In the genomic region with DNA sequence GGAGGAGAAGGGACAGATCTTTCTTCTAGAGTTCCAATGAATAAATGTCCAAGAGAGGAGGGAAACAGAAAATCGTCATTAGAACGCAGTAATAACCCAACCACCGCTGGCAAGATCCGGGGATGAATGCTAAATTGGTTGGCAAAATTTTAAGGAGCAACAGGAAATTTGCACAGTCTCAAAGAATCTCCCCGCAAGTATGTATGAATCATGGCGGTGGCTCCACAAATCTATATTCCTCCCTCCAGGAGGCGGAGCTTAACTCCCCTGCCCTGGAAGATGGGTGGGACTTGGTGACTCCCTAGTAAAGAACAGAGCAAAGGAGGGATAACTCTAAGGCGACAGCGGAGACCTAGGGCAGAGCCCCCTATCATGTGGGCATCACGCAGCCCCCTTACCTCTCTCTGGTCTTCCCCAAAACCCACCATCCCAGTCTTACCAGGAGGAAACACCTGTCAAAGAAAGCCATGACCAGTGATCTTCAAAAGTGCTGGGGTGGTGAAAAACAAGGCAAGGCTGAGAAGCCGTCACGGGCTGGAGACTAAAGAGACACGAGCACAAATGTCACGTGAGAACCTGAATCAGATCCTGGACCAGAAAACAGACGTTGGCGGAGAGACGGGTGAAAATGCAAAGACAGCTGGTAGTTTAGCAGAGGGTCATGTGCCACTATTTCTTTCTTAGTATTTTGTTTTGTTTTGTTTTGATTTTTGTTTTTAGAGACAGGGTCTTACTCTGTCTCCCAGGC, we compare ENCODE assay signal across 10 cellular contexts.
DNase-seq lines count a peak whose midpoint lies in the region; ATAC-seq, FAIRE-seq and TF ChIP-seq lines count a peak whose summit lies in the region.
"Had no signal": no experiment of that assay in that cellular context is flagged by ENCODE, and none has a peak within 500 bp of the region (broad histone marks: within the 10 kb centered on the region; RNA-seq: fewer than 3 reads in every experiment).

No MANE protein-coding gene starts in this region.

- FAIRE-seq in GM12891 (lab: Jason Lieb, UNC) = no peak

- TF ChIP-seq EP300 in SK-N-SH (IDR thresholded peaks at IDR 0.05; ENCODE audit: borderline replicate concordance in 1 of 2, low read depth in 1 of 2, low read length in 1 of 2) = no peak; a peak in 1 of 4 replicates

- no peak for TF ChIP-seq RAD21 in SK-N-SH (IDR thresholded peaks at IDR 0.05; ENCODE audit: low read length)

- TF ChIP-seq POLR2A in GM12891 (IDR thresholded peaks at IDR 0.05; ENCODE audit: low read depth, low read length) = no peak

- peak overlapping the region; percentile 43 to 98 for H3K27ac ChIP-seq in SK-N-SH (ENCODE audit: low read depth in 2 of 2, low read length in 1 of 2)
- H3K27ac ChIP-seq in fibroblast of lung (ENCODE audit: insufficient read depth, low read length) = peak overlapping the region; percentile 93
- H3K27ac ChIP-seq in rectal smooth muscle tissue (ENCODE audit: low read depth, low read length) = peak overlapping the region; percentile 30

- H3K36me3 ChIP-seq in SK-N-SH (replicated peaks in 1 of 2; ENCODE audit: control insufficient read depth in 1 of 2, insufficient read depth in 2 of 2, low read length in 1 of 2) (peaks cover 14 to 22% of the 10 kb centered on the region in 2 experiments), fibroblast of lung (ENCODE audit: control insufficient read depth, insufficient read depth, low read length) (peaks cover 3% of the 10 kb centered on the region), rectal smooth muscle tissue (ENCODE audit: control insufficient read depth, insufficient read depth, low read length) (peaks cover 7% of the 10 kb centered on the region)

- peak overlapping the region; percentile 78 for H3K9ac ChIP-seq in SK-N-SH
- peak overlapping the region; percentile 4 for H3K9ac ChIP-seq in fibroblast of lung (ENCODE audit: insufficient read depth, low read length)
- H3K9ac ChIP-seq in rectal smooth muscle tissue (ENCODE audit: low read length) = no peak overlapping the region

- H3K9me2 ChIP-seq in SK-N-SH = no peaks in the 10 kb centered on the region

- no peak for TF ChIP-seq CTCF in SK-N-SH (IDR thresholded peaks at IDR 0.05)
- TF ChIP-seq CTCF in fibroblast of lung (conservative IDR thresholded peaks at IDR 0.05 in 1 of 2, IDR thresholded peaks at IDR 0.05 in 1 of 2; ENCODE audit: low read depth in 1 of 2, low read length in 2 of 2) = no peak

- H3K79me2 ChIP-seq in SK-N-SH (ENCODE audit: insufficient read depth) (peaks cover 35% of the 10 kb centered on the region), fibroblast of lung (ENCODE audit: control insufficient read depth, insufficient read depth, low read length) (no peaks in the 10 kb centered on the region)

- CTCF ChIA-PET in SK-N-SH (lab: Yijun Ruan, JAX) = interaction anchor here (0.6 to 0.8 kb wide), 3 partner anchors 13 to 74 kb away, joined by 3 read pairs; no protein-coding TSS in a partner anchor

- 0 out of 4 replicates have a peak overlapping the region, but pooled peaks of 1 of the 2 experiments have one; percentile 25 for H3K4me3 ChIP-seq in SK-N-SH (ENCODE audit: low read depth in 2 of 2, low read length in 1 of 2)
- H3K4me3 ChIP-seq in fibroblast of lung (replicated peaks in 1 of 4; ENCODE audit: control extremely low read depth in 1 of 4, insufficient read depth in 1 of 4, low read depth in 3 of 4, low read length in 4 of 4) = peak overlapping the region in 1 of 4 experiments; percentile 12
- no peak overlapping the region for H3K4me3 ChIP-seq in rectal smooth muscle tissue (ENCODE audit: low read length)

- H3K27me3 ChIP-seq in SK-N-SH (ENCODE audit: insufficient read depth) (no peaks in the 10 kb centered on the region), fibroblast of lung (ENCODE audit: control insufficient read depth, insufficient read depth, low read length) (no peaks in the 10 kb centered on the region), rectal smooth muscle tissue (ENCODE audit: control insufficient read depth, insufficient read depth, low read length) (no peaks in the 10 kb centered on the region)

- peaks cover 33% of the 10 kb centered on the region for H3F3A ChIP-seq in SK-N-SH (replicated peaks; ENCODE audit: insufficient read depth)

- H2AFZ ChIP-seq in SK-N-SH (ENCODE audit: low read depth) (no peak overlapping the region), fibroblast of lung (ENCODE audit: low read length) (no peak overlapping the region)

- H3K4me1 ChIP-seq in SK-N-SH (ENCODE audit: control insufficient read depth in 1 of 2, insufficient read depth in 2 of 2, low read depth in 1 of 2, low read length in 1 of 2) (peaks cover 0 to 22% of the 10 kb centered on the region in 2 experiments; a peak in 3 of 4 replicates), fibroblast of lung (ENCODE audit: control insufficient read depth, extremely low read depth, insufficient read depth, low read length) (peaks cover 12% of the 10 kb centered on the region), rectal smooth muscle tissue (ENCODE audit: control insufficient read depth, insufficient read depth, low read length) (peaks cover 7% of the 10 kb centered on the region)

- ATAC-seq in GM21423 (IDR thresholded peaks at IDR 0.05; ENCODE audit: unreplicated experiment) = no peak
- ATAC-seq: Panc1 had no signal

- H3K4me2 ChIP-seq in SK-N-SH (peak overlapping the region; percentile 83), fibroblast of lung (ENCODE audit: extremely low read depth, insufficient read depth, low read length) (peak overlapping the region; percentile 69)

- DNase-seq in EH (ENCODE audit: low read depth) (peak; percentile 98), SK-N-SH (no peak), fibroblast of lung (ENCODE audit: low read depth in 2 of 2) (peak; percentile 87 to 98), GM12891 (ENCODE audit: insufficient read length, low spot score) (no peak), Ammon's horn (ENCODE audit: low spot score) (no peak), COLO829 (ENCODE audit: low spot score) (no peak)
- DNase-seq: activated CD8-positive, alpha-beta memory T cell treated with anti-CD3 and anti-CD28 coated beads, Interleukin-2, amount 50 U/mL, for 4 hours had no signal

- POLR2A ChIA-PET in SK-N-SH (lab: Yijun Ruan, JAX) = no interaction called here

- H4K20me1 ChIP-seq in SK-N-SH (ENCODE audit: insufficient read depth) (0 out of 2 replicates have a peak, but pooled peaks cover 3% of the 10 kb centered on the region), fibroblast of lung (ENCODE audit: control insufficient read depth, extremely low read depth, insufficient read depth, low read length) (no peaks in the 10 kb centered on the region)

- 54% methylated on average over 17 of the region's 17 CpGs for WGBS in SK-N-SH (ENCODE audit: low lambda C conversion rate)

- H3K9me3 ChIP-seq in SK-N-SH = no peaks in the 10 kb centered on the region
- H3K9me3 ChIP-seq in fibroblast of lung (ENCODE audit: control insufficient read depth, insufficient read depth, low read depth, low read length) = no peaks in the 10 kb centered on the region

TF ChIP-seq in SK-N-SH, 30 proteins besides CTCF, POLR2A, EP300 and RAD21 (continues in another document):
- TF ChIP-seq CHD2 (IDR thresholded peaks at IDR 0.05; ENCODE audit: low read length, partially characterized antibody) (no peak), USF2 (IDR thresholded peaks at IDR 0.05; ENCODE audit: borderline replicate concordance, low read depth, low read length) (no peak), RXRA (IDR thresholded peaks at IDR 0.05; ENCODE audit: borderline replicate concordance, low read depth) (no peak), JUND (IDR thresholded peaks at IDR 0.05) (no peak; the same call in 1 of the 2 replicates), RFX5 (IDR thresholded peaks at IDR 0.05; ENCODE audit: low read length) (no peak), SMC3 (IDR thresholded peaks at IDR 0.05; ENCODE audit: low read depth, low read length) (no peak), NFIC (IDR thresholded peaks at IDR 0.05; ENCODE audit: borderline replicate concordance) (peak; percentile 73), POLR2AphosphoS5 (IDR thresholded peaks at IDR 0.05; ENCODE audit: low read depth, low read length) (peak; percentile 66; the same call in 1 of the 2 replicates), TAF1 (IDR thresholded peaks at IDR 0.05; ENCODE audit: borderline replicate concordance, low read depth, low read length) (peak; percentile 48; the same call in 1 of the 2 replicates), TCF12 (IDR thresholded peaks at IDR 0.05) (no peak; the same call in none of the 2 replicates)

TF ChIP-seq in GM12891, 5 proteins besides CTCF, POLR2A, EP300 and RAD21:
- TF ChIP-seq TAF1 (IDR thresholded peaks at IDR 0.05; ENCODE audit: low read depth, low read length) (no peak), POLR2AphosphoS5 (IDR thresholded peaks at IDR 0.05; ENCODE audit: low read depth, low read length) (no peak), POU2F2 (IDR thresholded peaks at IDR 0.05; ENCODE audit: low read depth, low read length) (no peak), SPI1 (IDR thresholded peaks at IDR 0.05; ENCODE audit: low read depth, low read length) (no peak), PAX5 (IDR thresholded peaks at IDR 0.05; ENCODE audit: insufficient read depth, low read length, severe bottlenecking) (no peak)

Comparison
In these comparisons a context has a peak if more than half of its experiments do, and no peak if none do; other contexts are left out.
1. DNase-seq: peak in EH (single experiment) and fibroblast of lung (2 of 2); none in SK-N-SH (single experiment), GM12891 (single experiment), Ammon's horn (single experiment) and COLO829 (single experiment).
2. H3K27ac ChIP-seq: peak in every context shown above with its lines; median percentile 93 in fibroblast of lung; 70 in SK-N-SH; 30 in rectal smooth muscle tissue.